In the genomic region with DNA sequence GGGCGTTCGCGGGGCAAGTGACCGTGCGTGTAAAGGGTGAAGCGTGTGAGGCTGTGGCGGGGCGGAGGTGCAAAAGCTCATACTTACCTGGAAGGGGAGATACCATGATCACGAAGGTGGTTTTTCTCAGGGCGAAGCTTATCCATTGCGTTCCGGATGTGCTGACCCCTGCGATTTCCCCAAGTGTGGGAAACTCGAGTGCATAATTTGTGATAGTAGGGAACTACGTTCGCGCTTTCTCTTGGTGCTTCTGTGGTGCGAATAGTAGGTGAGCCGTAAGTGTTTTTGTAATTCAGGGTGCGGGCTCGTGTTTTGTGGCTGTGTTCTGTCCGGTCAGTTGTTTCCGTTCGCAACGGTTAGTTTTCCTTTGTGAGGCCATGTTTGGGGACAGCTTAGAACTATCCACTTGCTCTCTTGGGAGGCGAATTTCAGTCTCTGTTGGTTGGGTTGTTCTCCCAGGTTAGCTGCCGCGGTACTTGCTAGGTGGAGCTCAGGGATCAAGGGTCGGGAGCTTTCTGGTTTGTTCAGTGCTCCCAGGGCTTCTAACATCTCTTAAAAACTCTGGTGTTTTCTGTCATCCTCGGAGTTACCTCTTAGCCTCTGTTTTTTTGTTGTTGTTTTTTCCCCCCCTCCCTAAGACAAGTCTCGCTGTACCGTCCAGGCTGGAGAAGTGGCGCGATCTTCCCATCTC, we compare ENCODE assay signal across 8 cellular contexts. TPM values are rescaled to one million over a fixed set of nuclear protein-coding genes. Genes with fewer than 3 reads are reported as not detected.
A peak's percentile ranks its signal among the peaks of the same experiment; 100 is the strongest.
DNase-seq lines count a peak whose midpoint lies in the region; ATAC-seq and TF ChIP-seq lines count a peak whose summit lies in the region.
"Not testable (repeated sequence)": the region's sequence is repeated elsewhere in the genome, so short reads cannot be mapped to it uniquely, and the experiment has no call there.

No MANE protein-coding gene starts in this region.

- DNase-seq in NCI-H1092 (lab: John Stamatoyannopoulos, UW) (peak; percentile 96), SJSA1 (ENCODE audit: low read depth in 1 of 2, low spot score in 2 of 2) (peak; percentile 92 to 94), foreskin keratinocyte (peak; percentile 97 to 99), non-pigmented ciliary epithelial cell (ENCODE audit: low read depth) (peak; percentile 97)
- DNase-seq in activated naive CD4-positive, alpha-beta T cell (lab: John Stamatoyannopoulos, UW) = peak; percentile 61 to 80 (median 68)

- H3K36me3 ChIP-seq in SJSA1; stomach smooth muscle (ENCODE audit: control insufficient read depth in 2 of 2, insufficient read depth in 2 of 2, low read length in 2 of 2): not testable (repeated sequence)

- peak overlapping the region; percentile 72 to 79 for H3K9ac ChIP-seq in stomach smooth muscle (ENCODE audit: low read length in 2 of 2)

- peak; percentile 73 for ATAC-seq in HG02571 (IDR thresholded peaks at IDR 0.05; ENCODE audit: unreplicated experiment)
- ATAC-seq in foreskin keratinocyte = peak; percentile 87

- H3K4me1 ChIP-seq in SJSA1 (replicated peaks); foreskin keratinocyte; stomach smooth muscle (ENCODE audit: control insufficient read depth, insufficient read depth, low read length): not testable (repeated sequence)

- peak overlapping the region; percentile 46 for H3K4me3 ChIP-seq in GM08714 (ENCODE audit: low read length)
- H3K4me3 ChIP-seq in SJSA1 = peak overlapping the region; percentile 21; the same call in 1 of the 2 replicates
- H3K4me3 ChIP-seq in stomach smooth muscle (ENCODE audit: low read length in 2 of 2) = peak overlapping the region; percentile 67 to 76

- not testable (repeated sequence) for H3K27me3 ChIP-seq in SJSA1 (replicated peaks); foreskin keratinocyte; stomach smooth muscle (ENCODE audit: control insufficient read depth in 1 of 2, insufficient read depth in 2 of 2, low read length in 2 of 2)

- not testable (repeated sequence) for H3K9me3 ChIP-seq in SJSA1 (replicated peaks); stomach smooth muscle (ENCODE audit: control insufficient read depth in 2 of 2, low read length in 2 of 2)

- TF ChIP-seq CTCF in foreskin keratinocyte (conservative IDR thresholded peaks at IDR 0.05) = not testable (repeated sequence)

- peak overlapping the region; percentile 54 for H3K27ac ChIP-seq in SJSA1
- not testable (repeated sequence) for H3K27ac ChIP-seq in foreskin keratinocyte
- H3K27ac ChIP-seq in stomach smooth muscle (ENCODE audit: low read length) = peak overlapping the region; percentile 67

RNA-seq across cellular contexts. Expression of a gene that starts 39.2 kb away (rescaled TPM):
- not detected in 2 replicates for total RNA-seq in SJSA1 (2014; rRNA removed; shearing (Covaris generic))
- total RNA-seq in foreskin keratinocyte = not detected in 2 replicates
- not detected in 2 replicates for polyA plus RNA-seq in foreskin keratinocyte

Comparison
In these comparisons a context has a peak if more than half of its experiments do, and no peak if none do; other contexts are left out.
1. H3K4me3 ChIP-seq: peak in every context shown above with its lines; median percentile 72 in stomach smooth muscle; 46 in GM08714; 21 in SJSA1.